In genomic region chr15:83503595-83504364, GRCh38 we compare ENCODE assay signal across 20 cellular contexts. TPM values are rescaled to one million over a fixed set of nuclear protein-coding genes. Genes with fewer than 3 reads are reported as not detected.
"Had no signal": no experiment of that assay in that cellular context is flagged by ENCODE, and none has a peak within 500 bp of the region (broad histone marks: within the 10 kb centered on the region; RNA-seq: fewer than 3 reads in every experiment).

No MANE protein-coding gene starts in this region.

- H3K4me3 ChIP-seq: gastrocnemius medialis, lung, psoas muscle, suprapubic skin, tibial artery, upper lobe of left lung, uterus had no signal

- H3K27me3 ChIP-seq: gastrocnemius medialis, neutrophil, tibial artery, upper lobe of left lung, uterus had no signal

- H3K27ac Mint-ChIP-seq: immature natural killer cell, naive B cell, nephron progenitor cell had no signal

- H3K4me3 Mint-ChIP-seq: immature natural killer cell, naive B cell, nephron progenitor cell had no signal

- ATAC-seq: esophagus mucosa, gastrocnemius medialis, left ventricle myocardium superior, psoas muscle, sciatic nerve had no signal

- H3K9me3 ChIP-seq: gastrocnemius medialis, neutrophil, psoas muscle, upper lobe of left lung, uterus had no signal

- FAIRE-seq: keratinocyte had no signal

- H3K27ac ChIP-seq: gastrocnemius medialis, neutrophil, psoas muscle, suprapubic skin, tibial artery, upper lobe of left lung, uterus had no signal

- H3K4me1 Mint-ChIP-seq: immature natural killer cell, naive B cell, nephron progenitor cell had no signal

- DNase-seq: effector memory CD4-positive, alpha-beta T cell; gastrocnemius medialis; immature natural killer cell; left ventricle myocardium superior; mesenchymal stem cell; naive B cell; nephron progenitor cell; psoas muscle; retina; stimulated activated CD4-positive, alpha-beta T cell treated with anti-CD3 and anti-CD28 coated beads, Interleukin-2, amount 100 ng/mL, for 24 hours; stimulated activated naive CD4-positive, alpha-beta T cell; tibial artery; upper lobe of left lung; uterus had no signal

- H3K36me3 Mint-ChIP-seq: immature natural killer cell had no signal

- H3K4me1 ChIP-seq: gastrocnemius medialis, psoas muscle, suprapubic skin, tibial artery, upper lobe of left lung, uterus had no signal

- H3K36me3 ChIP-seq: gastrocnemius medialis, neutrophil, suprapubic skin, tibial artery, upper lobe of left lung, uterus had no signal

RNA-seq across cellular contexts. Expression of gene SH3GL3, which starts 56.6 kb away (rescaled TPM):
- total RNA-seq: gastrocnemius medialis, left ventricle myocardium superior, psoas muscle had no signal
- polyA plus RNA-seq: immature natural killer cell had no signal
